ENCODE assay signal across 16 cellular contexts in the genomic region with DNA sequence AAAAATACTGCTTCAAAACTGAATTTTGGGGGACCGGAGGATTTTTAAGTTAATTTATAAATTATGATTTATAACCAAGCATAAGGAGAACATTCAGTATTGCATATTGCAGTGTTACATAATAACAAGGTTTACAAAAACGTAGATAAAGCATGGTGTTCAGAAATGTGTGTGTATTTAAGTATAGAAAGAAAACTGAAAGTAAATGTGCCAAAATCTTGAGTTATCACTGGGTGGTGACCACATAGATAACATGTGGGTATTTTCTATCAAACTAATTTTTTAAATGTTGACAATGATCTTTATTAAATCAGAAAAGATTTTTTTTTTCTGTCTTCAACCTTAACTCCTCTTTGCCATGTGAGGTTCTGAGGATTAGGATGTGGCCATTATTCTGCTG. TPM values are rescaled to one million over a fixed set of nuclear protein-coding genes. Genes with fewer than 3 reads are reported as not detected.
DNase-seq lines count a peak whose midpoint lies in the region; ATAC-seq and TF ChIP-seq lines count a peak whose summit lies in the region.
"Had no signal": no experiment of that assay in that cellular context is flagged by ENCODE, and none has a peak within 500 bp of the region (broad histone marks: within the 10 kb centered on the region; RNA-seq: fewer than 3 reads in every experiment).

No MANE protein-coding gene starts in this region.

- no peak overlapping the region for H3K27ac ChIP-seq in MM.1S (ENCODE audit: low read length)
- peak overlapping the region; percentile 14; the same call in 1 of the 2 replicates for H3K27ac ChIP-seq in SK-N-MC
- H3K27ac ChIP-seq: A549, C4-2B had no signal

- no peak overlapping the region for H3K4me3 ChIP-seq in MM.1S (ENCODE audit: low read length)
- no peak overlapping the region for H3K4me3 ChIP-seq in SK-N-MC
- H3K4me3 ChIP-seq: A549 had no signal

- H3K4me1 Mint-ChIP-seq in effector memory CD8-positive, alpha-beta T cell (ENCODE audit: low read depth in 2 of 2): peaks cover 4 to 6% of the 10 kb centered on the region in 2 donors
- peaks cover 13% of the 10 kb centered on the region for H3K4me1 Mint-ChIP-seq in stimulated activated memory B cell treated with anti-CD40 and anti-IgM and Interleukin-4, amounts not matched to agents 10 μg/mL and 1 μg/mL and 100 μg/mL, for 72 hours

- no peak for TF ChIP-seq CTCF in MM.1S (IDR thresholded peaks at IDR 0.05; ENCODE audit: low read length)

- no peaks in the 10 kb centered on the region for H3F3A ChIP-seq in MM.1S (ENCODE audit: insufficient read depth, low read length)

- no peak overlapping the region for H3K4me2 ChIP-seq in MM.1S (ENCODE audit: low read depth, low read length)
- H3K4me2 ChIP-seq: A549 had no signal

- H3K27ac Mint-ChIP-seq in effector memory CD8-positive, alpha-beta T cell: peak overlapping the region in 1 of 2 donors; percentile 59
- peak overlapping the region; percentile 11 for H3K27ac Mint-ChIP-seq in stimulated activated memory B cell treated with anti-CD40 and anti-IgM and Interleukin-4, amounts not matched to agents 10 μg/mL and 1 μg/mL and 100 μg/mL, for 72 hours
- H3K27ac Mint-ChIP-seq: CD8-positive, alpha-beta T cell; IgD-negative memory B cell had no signal

- H3K36me3 ChIP-seq in MM.1S (replicated peaks; ENCODE audit: insufficient read depth, low read length) (0 out of 2 replicates have a peak, but pooled peaks cover 9% of the 10 kb centered on the region), SK-N-MC (ENCODE audit: insufficient read depth, low read length) (peaks cover 52% of the 10 kb centered on the region)
- H3K36me3 ChIP-seq: BE2C had no signal

- no peaks in the 10 kb centered on the region for H3K9me3 Mint-ChIP-seq in effector memory CD8-positive, alpha-beta T cell
- no peaks in the 10 kb centered on the region for H3K9me3 Mint-ChIP-seq in stimulated activated memory B cell treated with anti-CD40 and anti-IgM and Interleukin-4, amounts not matched to agents 10 μg/mL and 1 μg/mL and 100 μg/mL, for 72 hours
- H3K9me3 Mint-ChIP-seq: CD8-positive, alpha-beta T cell; IgD-negative memory B cell had no signal

- H3K36me3 Mint-ChIP-seq in effector memory CD8-positive, alpha-beta T cell (ENCODE audit: insufficient read depth): peaks cover 16% of the 10 kb centered on the region
- H3K36me3 Mint-ChIP-seq in stimulated activated memory B cell treated with anti-CD40 and anti-IgM and Interleukin-4, amounts not matched to agents 10 μg/mL and 1 μg/mL and 100 μg/mL, for 72 hours: peaks cover 47% of the 10 kb centered on the region

- no peaks in the 10 kb centered on the region for H3K27me3 Mint-ChIP-seq in effector memory CD8-positive, alpha-beta T cell
- H3K27me3 Mint-ChIP-seq in stimulated activated memory B cell treated with anti-CD40 and anti-IgM and Interleukin-4, amounts not matched to agents 10 μg/mL and 1 μg/mL and 100 μg/mL, for 72 hours: no peaks in the 10 kb centered on the region
- H3K27me3 Mint-ChIP-seq: IgD-negative memory B cell had no signal

- peak; percentile 13 for DNase-seq in MM.1S
- DNase-seq in SK-N-MC (ENCODE audit: low read depth, low spot score): no peak
- DNase-seq in effector memory CD8-positive, alpha-beta T cell: no peak
- no peak for DNase-seq in NCI-H1417 treated with DMSO at 0.1 percent for 48 hours (lab: John Stamatoyannopoulos, UW)
- no peak for DNase-seq in H4 (ENCODE audit: low spot score)
- DNase-seq: BE2C; CD8-positive, alpha-beta T cell; COR-L47; DMS153; DND-41; GDM1 had no signal

- H4K20me1 ChIP-seq in MM.1S (ENCODE audit: insufficient read depth, low read length): no peaks in the 10 kb centered on the region

- H3K4me3 Mint-ChIP-seq in effector memory CD8-positive, alpha-beta T cell: peak overlapping the region in 1 of 2 donors; percentile 42
- no peak overlapping the region for H3K4me3 Mint-ChIP-seq in stimulated activated memory B cell treated with anti-CD40 and anti-IgM and Interleukin-4, amounts not matched to agents 10 μg/mL and 1 μg/mL and 100 μg/mL, for 72 hours
- H3K4me3 Mint-ChIP-seq: CD8-positive, alpha-beta T cell; IgD-negative memory B cell had no signal

- H3K9ac ChIP-seq in MM.1S (ENCODE audit: low read length): no peak overlapping the region
- H3K9ac ChIP-seq in SK-N-MC (ENCODE audit: insufficient read length): no peak overlapping the region

- ATAC-seq in effector memory CD8-positive, alpha-beta T cell (replicated peaks): peak; percentile 60
- no peak for ATAC-seq in stimulated activated memory B cell treated with anti-CD40 and anti-IgM and Interleukin-4, amounts not matched to agents 10 μg/mL and 1 μg/mL and 100 μg/mL, for 72 hours
- ATAC-seq in HG03196 (IDR thresholded peaks at IDR 0.05; ENCODE audit: unreplicated experiment): no peak
- ATAC-seq: A549; CD8-positive, alpha-beta T cell had no signal

- no peak overlapping the region for H2AFZ ChIP-seq in MM.1S (ENCODE audit: low read length)

- no peaks in the 10 kb centered on the region for H3K9me2 ChIP-seq in MM.1S (replicated peaks; ENCODE audit: insufficient read depth, low read length)

- H3K9me3 ChIP-seq in MM.1S (replicated peaks; ENCODE audit: insufficient read depth, low read length) (no peaks in the 10 kb centered on the region), SK-N-MC (ENCODE audit: low read depth, low read length) (no peaks in the 10 kb centered on the region)
- H3K9me3 ChIP-seq: A549, BE2C had no signal

- no peaks in the 10 kb centered on the region for H3K79me2 ChIP-seq in MM.1S (ENCODE audit: low read length)

- no peaks in the 10 kb centered on the region for H3K27me3 ChIP-seq in MM.1S (replicated peaks; ENCODE audit: insufficient read depth, low read length)
- H3K27me3 ChIP-seq: BE2C had no signal

- peaks cover 15% of the 10 kb centered on the region for H3K4me1 ChIP-seq in MM.1S (ENCODE audit: low read length)
- H3K4me1 ChIP-seq: A549 had no signal

RNA-seq across cellular contexts. Expression of a gene that starts 32.6 kb away (rescaled TPM):
- 29.1 and 39.5 TPM in 2 replicates for total RNA-seq in H4 (2014; rRNA removed; shearing (Covaris generic))

RNA-seq across cellular contexts. Expression of a gene that starts 46.5 kb away (rescaled TPM):
- total RNA-seq in H4 (2014; rRNA removed; shearing (Covaris generic)): 20.4 and 21.5 TPM in 2 replicates
